Comparison of ENCODE assay signal across 17 cellular contexts in the genomic region with DNA sequence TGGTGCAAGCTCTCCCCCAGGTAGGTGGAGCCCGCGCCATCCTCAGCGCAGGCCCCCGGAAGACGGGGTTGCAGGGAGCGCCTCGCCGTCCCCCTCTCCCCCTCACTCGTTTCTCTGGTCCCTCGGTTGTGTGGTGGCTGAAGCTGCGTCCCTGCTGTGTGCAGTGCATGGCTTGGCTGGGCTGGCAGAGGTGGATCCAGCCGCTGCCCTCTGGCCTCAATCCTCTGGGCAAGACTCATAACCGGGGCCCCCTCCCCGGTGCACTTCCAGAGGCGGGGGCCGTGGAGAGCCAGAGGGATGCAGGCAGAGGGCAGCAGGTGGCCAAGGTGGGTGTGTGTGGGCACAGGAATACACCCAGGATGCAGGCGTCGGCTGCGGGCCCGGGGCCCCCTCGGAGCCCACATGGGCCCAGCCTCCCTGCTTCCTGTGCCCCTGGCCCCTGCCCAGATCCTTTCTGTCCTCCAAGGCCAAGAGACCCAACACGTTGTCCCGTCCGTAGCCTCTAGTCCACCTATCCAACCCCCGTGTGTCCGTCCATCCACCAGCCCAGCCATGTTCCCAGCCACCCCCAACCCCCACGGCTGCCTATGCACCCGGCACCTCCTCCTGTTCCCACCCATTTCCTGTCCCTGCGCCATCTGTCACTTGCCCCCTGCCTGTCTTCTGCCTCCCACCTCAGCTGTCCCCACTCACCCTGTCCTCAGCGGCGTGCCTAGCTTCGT. TPM values are rescaled to one million over a fixed set of nuclear protein-coding genes. Genes with fewer than 3 reads are reported as not detected.
A peak's percentile ranks its signal among the peaks of the same experiment; 100 is the strongest.
DNase-seq lines count a peak whose midpoint lies in the region; ATAC-seq and TF ChIP-seq lines count a peak whose summit lies in the region.
"Had no signal": no experiment of that assay in that cellular context is flagged by ENCODE, and none has a peak within 500 bp of the region (broad histone marks: within the 10 kb centered on the region; RNA-seq: fewer than 3 reads in every experiment).

No MANE protein-coding gene starts in this region.

- H3K4me2 ChIP-seq in DND-41 (ENCODE audit: insufficient read depth, low read length): no peak overlapping the region
- H3K4me2 ChIP-seq: KMS-11 had no signal

- ATAC-seq in DND-41 (ENCODE audit: insufficient read depth, low read depth): 0 out of 3 replicates have a peak, but pooled peaks have one; percentile 33
- ATAC-seq in CD4-positive, alpha-beta T cell (ENCODE audit: poor library complexity): no peak
- ATAC-seq in HG02852 (IDR thresholded peaks at IDR 0.05; ENCODE audit: unreplicated experiment): no peak
- ATAC-seq: CD8-positive, alpha-beta T cell had no signal

- no peaks in the 10 kb centered on the region for H3K79me2 ChIP-seq in DND-41 (ENCODE audit: insufficient read depth, low read length)

- CTCF ChIA-PET in HEK293 (lab: Yijun Ruan, JAX): no interaction called here
- CTCF ChIA-PET in CD4-positive, alpha-beta T cell (lab: Charles Lee): no interaction called here

- intact Hi-C loops in CD4-positive, alpha-beta T cell (cut with DNase I, micrococcal nuclease): no loop called here

- no peak for TF ChIP-seq CTCF in DND-41 (IDR thresholded peaks at IDR 0.05; ENCODE audit: borderline replicate concordance, extremely low read depth, low read length, poor library complexity, severe bottlenecking)
- no peak for TF ChIP-seq CTCF in HEK293 (tag by site-specific recombination; IDR thresholded peaks at IDR 0.05)
- no peak for TF ChIP-seq CTCF in CD4-positive, alpha-beta T cell (IDR thresholded peaks at IDR 0.05)

- H3K27me3 ChIP-seq in DND-41 (ENCODE audit: insufficient read depth, low read length, poor library complexity): no peaks in the 10 kb centered on the region
- H3K27me3 ChIP-seq in CD4-positive, alpha-beta T cell (ENCODE audit: control insufficient read depth, insufficient read depth, low read length): no peaks in the 10 kb centered on the region

- no peak overlapping the region for H2AFZ ChIP-seq in DND-41 (ENCODE audit: low read depth, low read length)
- H2AFZ ChIP-seq: GM23248 had no signal

- POLR2A ChIA-PET in HEK293 (lab: Yijun Ruan, JAX): no interaction called here
- POLR2A ChIA-PET in CD4-positive, alpha-beta T cell (lab: Charles Lee): no interaction called here

- peak; percentile 50 for TF ChIP-seq POLR2A in erythroblast (IDR thresholded peaks at IDR 0.05; ENCODE audit: low read length)

- no peak overlapping the region for H3K9ac ChIP-seq in DND-41 (ENCODE audit: low read depth, low read length)
- H3K9ac ChIP-seq: GM23248, KMS-11 had no signal

- no peaks in the 10 kb centered on the region for H3K36me3 Mint-ChIP-seq in CD4-positive, alpha-beta T cell (ENCODE audit: low read depth)
- H3K36me3 Mint-ChIP-seq: CD14-positive monocyte; CD8-positive, alpha-beta T cell had no signal

- no peak for DNase-seq in DND-41
- DNase-seq in erythroblast (lab: John Stamatoyannopoulos, UW): no peak
- no peak for DNase-seq in NCI-H1417 (lab: John Stamatoyannopoulos, UW)
- DNase-seq in CD4-positive, alpha-beta T cell: no peak
- DNase-seq: ACHN; AML-193; CD8-positive, alpha-beta T cell; GM23248; HCEC 1CT; HFFc6 had no signal

- H3K4me3 Mint-ChIP-seq in CD4-positive, alpha-beta T cell: no peak overlapping the region
- H3K4me3 Mint-ChIP-seq: CD14-positive monocyte; CD8-positive, alpha-beta T cell; HFFc6 had no signal

- no peaks in the 10 kb centered on the region for H3K27me3 Mint-ChIP-seq in CD4-positive, alpha-beta T cell

- no peaks in the 10 kb centered on the region for H3K4me1 ChIP-seq in DND-41 (ENCODE audit: insufficient read depth, low read length)
- no peaks in the 10 kb centered on the region for H3K4me1 ChIP-seq in HEK293 (ENCODE audit: control insufficient read depth, insufficient read depth, low read length)

- no peak overlapping the region for H3K4me3 ChIP-seq in DND-41 (ENCODE audit: low read depth in 1 of 2, low read length in 2 of 2)
- H3K4me3 ChIP-seq in HEK293 (ENCODE audit: low read depth, low read length): no peak overlapping the region
- H3K4me3 ChIP-seq: GM23248 had no signal

- H3K9me3 Mint-ChIP-seq in CD4-positive, alpha-beta T cell: no peaks in the 10 kb centered on the region
- H3K9me3 Mint-ChIP-seq: CD8-positive, alpha-beta T cell; HFFc6 had no signal

- H3K4me1 Mint-ChIP-seq in CD4-positive, alpha-beta T cell (ENCODE audit: low read depth): no peaks in the 10 kb centered on the region
- H3K4me1 Mint-ChIP-seq: CD14-positive monocyte had no signal

- H3K36me3 ChIP-seq in DND-41 (ENCODE audit: insufficient read depth, low read length) (no peaks in the 10 kb centered on the region), HEK293 (ENCODE audit: control insufficient read depth in 2 of 2, insufficient read depth in 1 of 2, low read length in 2 of 2) (peaks cover 0 to 19% of the 10 kb centered on the region in 2 experiments; a peak in 1 of 3 replicates)

- H3K9me3 ChIP-seq in DND-41 (ENCODE audit: insufficient read depth, low read length, severe bottlenecking): no peaks in the 10 kb centered on the region
- no peaks in the 10 kb centered on the region for H3K9me3 ChIP-seq in HEK293 (ENCODE audit: control insufficient read depth, insufficient read depth, low read depth, low read length)
- H3K9me3 ChIP-seq in CD4-positive, alpha-beta T cell (ENCODE audit: control insufficient read depth, low read length): no peaks in the 10 kb centered on the region

- peaks cover 4% of the 10 kb centered on the region; the same call in 1 of the 2 replicates for H4K20me1 ChIP-seq in DND-41 (ENCODE audit: insufficient read depth, low read length)

- no peak overlapping the region for H3K27ac ChIP-seq in DND-41 (ENCODE audit: low read length)
- H3K27ac ChIP-seq in HEK293 (ENCODE audit: extremely low read depth, low read depth, low read length): no peak overlapping the region
- no peak overlapping the region for H3K27ac ChIP-seq in CD4-positive, alpha-beta T cell (ENCODE audit: low read depth, low read length)
- H3K27ac ChIP-seq: GM23248, KMS-11 had no signal

- H3K27ac Mint-ChIP-seq in CD4-positive, alpha-beta T cell: no peak overlapping the region
- H3K27ac Mint-ChIP-seq: CD14-positive monocyte; CD8-positive, alpha-beta T cell; HFFc6 had no signal

TF ChIP-seq in HEK293, 187 proteins besides CTCF, POLR2A, EP300 and RAD21:
- TF ChIP-seq EGR2 (tag by site-specific recombination; IDR thresholded peaks at IDR 0.05; ENCODE audit: low read depth) (peak; percentile 85), KLF17 (tag by site-specific recombination; IDR thresholded peaks at IDR 0.05) (peak; percentile 66; the same call in 1 of the 2 replicates), ZNF629 (tag by site-specific recombination; IDR thresholded peaks at IDR 0.05) (no peak), BCL11A (tag by site-specific recombination; IDR thresholded peaks at IDR 0.05; ENCODE audit: low read depth) (no peak), ZNF747 (tag by site-specific recombination; IDR thresholded peaks at IDR 0.05) (no peak), KLF1 (tag by site-specific recombination; IDR thresholded peaks at IDR 0.05) (0 out of 2 replicates have a peak, but pooled peaks have one; percentile 36), ZFHX2 (tag by site-specific recombination; conservative IDR thresholded peaks at IDR 0.05) (peak; percentile 63)

RNA-seq across cellular contexts. Expression of gene TPSG1, which starts 9.3 kb away (rescaled TPM):
- not detected for total RNA-seq in CD4-positive, alpha-beta T cell
- total RNA-seq: Calu3; CD8-positive, alpha-beta T cell; GM23248 had no signal

RNA-seq across cellular contexts. Expression of gene TPSB2, which starts 14.2 kb away (rescaled TPM):
- not detected for total RNA-seq in CD4-positive, alpha-beta T cell
- total RNA-seq: Calu3; CD8-positive, alpha-beta T cell; GM23248; HFFc6; HT-29 had no signal

RNA-seq across cellular contexts. Expression of gene TPSAB1, which starts 24.8 kb away (rescaled TPM):
- under 1 TPM in 1 of 2 experiments, not detected in 1; 0.22 TPM for total RNA-seq in CD4-positive, alpha-beta T cell
- total RNA-seq: Calu3; CD8-positive, alpha-beta T cell; GM23248; H4; HFFc6; HT-29 had no signal

RNA-seq across cellular contexts. Expression of gene TPSD1, which starts 40.1 kb away (rescaled TPM):
- not detected for total RNA-seq in CD4-positive, alpha-beta T cell
- total RNA-seq: Calu3; CD8-positive, alpha-beta T cell; GM23248; H4; HFFc6; HT-29 had no signal
